1 cellular context compared by ENCODE assay signal in the genomic region with DNA sequence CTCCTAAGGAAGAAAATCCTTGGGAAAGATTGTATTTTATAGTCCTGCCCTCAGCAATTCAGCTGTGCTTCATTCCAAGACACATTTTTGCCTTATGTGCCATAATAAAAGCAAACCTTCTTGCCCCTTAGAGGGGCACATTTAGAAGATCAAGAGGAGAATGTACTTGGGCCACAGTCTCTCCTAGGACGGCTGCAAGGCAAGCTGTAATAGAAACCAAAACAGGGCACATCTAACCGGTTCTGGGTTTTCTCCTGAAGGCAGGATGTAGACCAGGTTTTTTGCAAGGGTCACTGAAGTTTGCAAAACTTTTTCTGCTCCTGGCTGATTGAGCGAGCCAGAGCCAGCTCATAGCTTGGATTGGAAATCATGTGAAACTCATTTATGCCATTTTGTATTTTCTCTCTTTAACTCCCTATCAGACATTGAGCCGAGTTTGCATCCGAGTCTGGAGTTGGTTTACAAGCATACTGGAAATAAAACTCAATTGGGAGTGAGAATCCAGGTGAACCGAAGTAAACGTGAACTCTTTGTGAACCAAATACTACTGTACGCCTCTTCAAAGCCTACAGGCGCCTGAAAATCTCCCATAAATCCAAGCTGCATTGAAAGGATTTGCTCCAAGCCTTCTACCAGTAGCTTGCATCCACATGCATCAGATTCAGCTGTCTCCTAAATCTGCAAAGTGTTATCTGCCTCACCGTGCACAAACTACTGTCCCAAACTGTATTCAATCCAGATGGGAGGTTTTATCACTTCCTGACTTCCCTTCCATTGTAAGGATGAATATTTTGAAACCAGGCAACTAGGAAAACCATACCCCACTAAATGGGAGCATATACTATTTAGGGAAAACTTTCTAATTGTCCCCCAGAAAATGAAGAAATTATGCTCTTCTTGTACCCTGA.
TF ChIP-seq lines count a peak whose summit lies in the region.

No MANE protein-coding gene starts in this region.

TF ChIP-seq in IMR-90, 13 proteins besides CTCF, POLR2A, EP300 and RAD21 (continued from another document):
- no peak for TF ChIP-seq CEBPB (IDR thresholded peaks at IDR 0.05; ENCODE audit: low read depth, low read length)
- TF ChIP-seq BHLHE40 (IDR thresholded peaks at IDR 0.05; ENCODE audit: low read depth, low read length): no peak
- TF ChIP-seq MXI1 (IDR thresholded peaks at IDR 0.05; ENCODE audit: borderline replicate concordance, low read depth, low read length): no peak
- no peak for TF ChIP-seq MAFK (IDR thresholded peaks at IDR 0.05; ENCODE audit: low read depth, low read length)
- no peak for TF ChIP-seq SMC3 (IDR thresholded peaks at IDR 0.05; ENCODE audit: low read depth, low read length)
